In genomic region chr1:155561812-155562580, GRCh38 we compare ENCODE assay signal across 8 cellular contexts. TPM values are rescaled to one million over a fixed set of nuclear protein-coding genes. Genes with fewer than 3 reads are reported as not detected.
A peak's percentile ranks its signal among the peaks of the same experiment; 100 is the strongest.
DNase-seq lines count a peak whose midpoint lies in the region; ATAC-seq and TF ChIP-seq lines count a peak whose summit lies in the region.
"Not testable (repeated sequence)": the region's sequence is repeated elsewhere in the genome, so short reads cannot be mapped to it uniquely, and the experiment has no call there.

No MANE protein-coding gene starts in this region.

- peaks cover 30% of the 10 kb centered on the region for H4K20me1 ChIP-seq in osteoblast (ENCODE audit: insufficient read depth, low read length)

- H3K4me1 Mint-ChIP-seq in activated B cell treated with CpG ODN at 0.5 μM for 24 hours = peaks cover 42% of the 10 kb centered on the region

- peaks cover 88% of the 10 kb centered on the region for H3K79me2 ChIP-seq in osteoblast (ENCODE audit: insufficient read depth, low read length)

- peak overlapping the region; percentile 61 for H3K4me2 ChIP-seq in osteoblast (ENCODE audit: insufficient read depth, low read length)

- H3K27ac Mint-ChIP-seq in activated B cell treated with CpG ODN at 0.5 μM for 24 hours = peak overlapping the region; percentile 98

- DNase-seq in GM03348 (ENCODE audit: low spot score) (peak; percentile 67), MG63 (peak; percentile 20), activated B cell treated with CpG ODN at 0.5 μM for 24 hours (peak; percentile 59), ascending aorta (ENCODE audit: low spot score in 2 of 2) (peak in 1 of 2 donors; percentile 65), left cardiac atrium (peak; percentile 56), osteoblast (ENCODE audit: insufficient read length, low spot score, missing footprints) (peak; percentile 17)
- peak; percentile 79 for DNase-seq in stimulated activated naive CD8-positive, alpha-beta T cell treated with anti-CD3 and anti-CD28 coated beads, Interleukin-15, Interleukin-2, amounts not matched to agents 100 U/mL and 50 U/mL, for 24 hours

- peaks cover 36% of the 10 kb centered on the region for H3K36me3 Mint-ChIP-seq in activated B cell treated with CpG ODN at 0.5 μM for 24 hours (ENCODE audit: low read depth)

- ATAC-seq in activated B cell treated with CpG ODN at 0.5 μM for 24 hours (ENCODE audit: low read depth) = peak; percentile 21
- peak; percentile 49 to 54 for ATAC-seq in left cardiac atrium
- peak; percentile 29 for ATAC-seq in stimulated activated naive CD8-positive, alpha-beta T cell treated with anti-CD3 and anti-CD28 coated beads, Interleukin-15, Interleukin-2, amounts not matched to agents 100 U/mL and 50 U/mL, for 24 hours

- not testable (repeated sequence) for H3K27me3 ChIP-seq in MG63; ascending aorta; osteoblast (ENCODE audit: insufficient read depth, low read length)

- not testable (repeated sequence) for H3K36me3 ChIP-seq in HEK293 (ENCODE audit: control insufficient read depth in 2 of 2, insufficient read depth in 1 of 2, low read length in 2 of 2); ascending aorta; osteoblast (ENCODE audit: insufficient read depth, low read length)
- peaks cover 17% of the 10 kb centered on the region for H3K36me3 ChIP-seq in MG63

- H3K4me3 Mint-ChIP-seq in activated B cell treated with CpG ODN at 0.5 μM for 24 hours = peak overlapping the region; percentile 99

- H3K4me1 ChIP-seq in HEK293 (ENCODE audit: control insufficient read depth, insufficient read depth, low read length) = not testable (repeated sequence)
- H3K4me1 ChIP-seq in ascending aorta (peaks cover 6 to 25% of the 10 kb centered on the region in 2 donors), osteoblast (ENCODE audit: insufficient read depth, low read length) (peaks cover 19% of the 10 kb centered on the region)

- peak overlapping the region; percentile 99 for H3K4me3 ChIP-seq in HEK293 (ENCODE audit: low read depth, low read length)
- H3K4me3 ChIP-seq in MG63 = peak overlapping the region; percentile 92
- peak overlapping the region; percentile 87 to 91 for H3K4me3 ChIP-seq in ascending aorta
- peak overlapping the region; percentile 98 for H3K4me3 ChIP-seq in osteoblast (ENCODE audit: insufficient read depth, low read length)

- H3K27ac ChIP-seq in HEK293 (ENCODE audit: extremely low read depth, low read depth, low read length) = peak overlapping the region; percentile 100
- peak overlapping the region; percentile 97 to 99 for H3K27ac ChIP-seq in ascending aorta
- peak overlapping the region; percentile 83 for H3K27ac ChIP-seq in osteoblast (ENCODE audit: low read depth, low read length)

- POLR2A ChIA-PET in HEK293 (lab: Yijun Ruan, JAX) (interaction anchor here (0.6 to 1.3 kb wide), 3 partner anchors 22 to 238 kb away, joined by 3 to 4 read pairs (median 3); no protein-coding TSS in a partner anchor), activated B cell treated with CpG ODN at 0.5 μM for 24 hours (lab: Charles Lee) (interaction anchor here (0.6 to 2.2 kb wide), 11 partner anchors 26 to 563 kb away, joined by 3 to 17 read pairs (median 4); partner anchors contain the start of gene SCAMP3)

- CTCF ChIA-PET in HEK293 (lab: Yijun Ruan, JAX) = not testable (repeated sequence)
- CTCF ChIA-PET in activated B cell treated with CpG ODN at 0.5 μM for 24 hours (lab: Charles Lee) = interaction anchor here (1.8 kb wide), 1 partner anchor 58 kb away, joined by 5 read pairs; no protein-coding TSS in a partner anchor

- intact Hi-C loops in activated B cell treated with CpG ODN at 0.5 μM for 24 hours (cut with micrococcal nuclease) = loop anchor here (1.0 to 10.0 kb wide), 4 partner anchors 13 to 287 kb away; partner anchors contain the start of genes CLK2 and HCN3
- intact Hi-C loops in ascending aorta (cut with DNase I) = loop anchor here (1.0 to 5.0 kb wide), 4 partner anchors 95 to 289 kb away; partner anchors contain the start of genes CLK2 and FDPS
- intact Hi-C loops in left cardiac atrium (cut with DNase I) = not testable (repeated sequence)

- H3K9me3 ChIP-seq in HEK293 (ENCODE audit: control insufficient read depth, insufficient read depth, low read depth, low read length); MG63; ascending aorta; osteoblast (ENCODE audit: low read depth, low read length): not testable (repeated sequence)

- H3K9me3 Mint-ChIP-seq in activated B cell treated with CpG ODN at 0.5 μM for 24 hours = not testable (repeated sequence)

- H2AFZ ChIP-seq in osteoblast (ENCODE audit: low read length) = peak overlapping the region; percentile 91

- TF ChIP-seq CTCF in HEK293 (tag by site-specific recombination; IDR thresholded peaks at IDR 0.05) = peak; percentile 42
- not testable (repeated sequence) for TF ChIP-seq CTCF in activated B cell treated with CpG ODN at 0.5 μM for 24 hours (IDR thresholded peaks at IDR 0.05); ascending aorta (IDR thresholded peaks at IDR 0.05); osteoblast (IDR thresholded peaks at IDR 0.05; ENCODE audit: extremely low read depth, low read depth, low read length)

- H3K27me3 Mint-ChIP-seq in activated B cell treated with CpG ODN at 0.5 μM for 24 hours = not testable (repeated sequence)

TF ChIP-seq in HEK293, 187 proteins besides CTCF, POLR2A, EP300 and RAD21:
- TF ChIP-seq ZBTB17 (tag by site-specific recombination; IDR thresholded peaks at IDR 0.05) = peak; percentile 74
- peak; percentile 59; the same call in 1 of the 2 replicates for TF ChIP-seq PRDM10 (tag by site-specific recombination; IDR thresholded peaks at IDR 0.05)
- TF ChIP-seq ZXDB (tag by site-specific recombination; IDR thresholded peaks at IDR 0.05) = peak; percentile 28; the same call in 1 of the 2 replicates
- 0 out of 2 replicates have a peak, but pooled peaks have one; percentile 31 for TF ChIP-seq ZEB2 (tag by site-specific recombination; IDR thresholded peaks at IDR 0.05)
- TF ChIP-seq ZNF24 (tag by site-specific recombination; IDR thresholded peaks at IDR 0.05) = peak; percentile 17
- TF ChIP-seq SP2 (tag by site-specific recombination; IDR thresholded peaks at IDR 0.05) = peak; percentile 45
- peak; percentile 66 for TF ChIP-seq ZNF76 (tag by site-specific recombination; IDR thresholded peaks at IDR 0.05; ENCODE audit: borderline replicate concordance, low read depth)
- TF ChIP-seq ZNF341 (tag by site-specific recombination; IDR thresholded peaks at IDR 0.05; ENCODE audit: low read depth) = peak; percentile 91
- TF ChIP-seq YY1 (tag by site-specific recombination; IDR thresholded peaks at IDR 0.05) = peak; percentile 77; the same call in 1 of the 2 replicates
- TF ChIP-seq ZFP3 (tag by site-specific recombination; IDR thresholded peaks at IDR 0.05; ENCODE audit: low read depth) = peak; percentile 28; the same call in 1 of the 2 replicates
- 0 out of 2 replicates have a peak, but pooled peaks have one; percentile 19 for TF ChIP-seq ZNF366 (tag by site-specific recombination; conservative IDR thresholded peaks at IDR 0.05)
- 0 out of 2 replicates have a peak, but pooled peaks have one; percentile 7 for TF ChIP-seq ZNF660 (tag by site-specific recombination; IDR thresholded peaks at IDR 0.05)
- peak; percentile 65 for TF ChIP-seq ZNF335 (tag by site-specific recombination; conservative IDR thresholded peaks at IDR 0.05)

RNA-seq across cellular contexts. Expression of gene ASH1L, which starts 0.6 kb away (rescaled TPM):
- 10.2 and 15.6 TPM in 2 replicates for total RNA-seq in MG63 (2014; rRNA removed; shearing (Covaris generic); ENCODE audit: low replicate concordance)
- total RNA-seq in activated B cell treated with CpG ODN at 0.5 μM for 24 hours (75.6 and 90.6 TPM in 2 replicates), ascending aorta (16.2 TPM), left cardiac atrium (10 to 100 TPM; 40.6 to 45.9 TPM), osteoblast (41.5 and 41.6 TPM in 2 replicates)

RNA-seq across cellular contexts. Expression of gene MSTO1, which starts 48.0 kb away (rescaled TPM):
- total RNA-seq in MG63 (2014; rRNA removed; shearing (Covaris generic); ENCODE audit: low replicate concordance) = 32.4 and 59.4 TPM in 2 replicates
- total RNA-seq in activated B cell treated with CpG ODN at 0.5 μM for 24 hours (85.4 and 101 TPM in 2 replicates), ascending aorta (8.6 TPM), left cardiac atrium (10 to 100 TPM; 16.0 to 31.6 TPM), osteoblast (25.3 and 28.6 TPM in 2 replicates)
